ENCODE assay signal across 1 cellular context in genomic region chr6:34055223-34055933, GRCh38.
A peak's percentile ranks its signal among the peaks of the same experiment; 100 is the strongest.
TF ChIP-seq lines count a peak whose summit lies in the region.

No MANE protein-coding gene starts in this region.

TF ChIP-seq in H1, 55 proteins besides CTCF, POLR2A, EP300 and RAD21:
- TF ChIP-seq ZNF274 (IDR thresholded peaks at IDR 0.05; ENCODE audit: borderline replicate concordance, extremely low read depth, low read length), result no peak
- no peak for TF ChIP-seq JUN (IDR thresholded peaks at IDR 0.05; ENCODE audit: low read depth, low read length)
- TF ChIP-seq TBP (IDR thresholded peaks at IDR 0.05; ENCODE audit: low read depth, low read length), result no peak
- peak; percentile 58; the same call in 1 of the 2 replicates for TF ChIP-seq KDM1A (IDR thresholded peaks at IDR 0.05; ENCODE audit: borderline replicate concordance, low read length)
- no peak for TF ChIP-seq TAF7 (optimal IDR thresholded peaks at IDR 0.05; ENCODE audit: borderline replicate concordance, low read depth, low read length)
- TF ChIP-seq RNF2 (IDR thresholded peaks at IDR 0.05; ENCODE audit: borderline replicate concordance, low read depth, low read length, missing control alignments, poor library complexity, severe bottlenecking), result no peak
- peak in 1 of 2 experiments; percentile 46; a peak in 1 of 4 replicates for TF ChIP-seq SIN3A (conservative IDR thresholded peaks at IDR 0.05 in 1 of 2, IDR thresholded peaks at IDR 0.05 in 1 of 2; ENCODE audit: low read depth in 1 of 2, low read length in 2 of 2)
- TF ChIP-seq, protein P1, sequence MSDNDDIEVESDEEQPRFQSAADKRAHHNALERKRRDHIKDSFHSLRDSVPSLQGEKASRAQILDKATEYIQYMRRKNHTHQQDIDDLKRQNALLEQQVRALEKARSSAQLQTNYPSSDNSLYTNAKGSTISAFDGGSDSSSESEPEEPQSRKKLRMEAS (IDR thresholded peaks at IDR 0.05), result peak; percentile 22; the same call in 1 of the 2 replicates
- TF ChIP-seq, protein P2, sequence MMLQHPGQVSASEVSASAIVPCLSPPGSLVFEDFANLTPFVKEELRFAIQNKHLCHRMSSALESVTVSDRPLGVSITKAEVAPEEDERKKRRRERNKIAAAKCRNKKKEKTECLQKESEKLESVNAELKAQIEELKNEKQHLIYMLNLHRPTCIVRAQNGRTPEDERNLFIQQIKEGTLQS (IDR thresholded peaks at IDR 0.05; ENCODE audit: insufficient read depth, low read depth, low read length), result no peak
- no peak for TF ChIP-seq SRF (IDR thresholded peaks at IDR 0.05; ENCODE audit: low read depth, low read length)
- no peak for TF ChIP-seq CHD1 (IDR thresholded peaks at IDR 0.05; ENCODE audit: low read depth, low read length)
- TF ChIP-seq BACH1 (IDR thresholded peaks at IDR 0.05; ENCODE audit: low read length), result peak; percentile 62
- no peak for TF ChIP-seq CEBPB (IDR thresholded peaks at IDR 0.05; ENCODE audit: low read depth, low read length)
- TF ChIP-seq KDM4A (IDR thresholded peaks at IDR 0.05; ENCODE audit: low read depth, low read length, severe bottlenecking), result no peak
- no peak for TF ChIP-seq CHD2 (IDR thresholded peaks at IDR 0.05; ENCODE audit: low read length)
- no peak for TF ChIP-seq ASH2L (IDR thresholded peaks at IDR 0.05; ENCODE audit: low read length)
- no peak for TF ChIP-seq NANOG (IDR thresholded peaks at IDR 0.05; ENCODE audit: insufficient read depth, low read depth, low read length, poor library complexity, severe bottlenecking)
- no peak for TF ChIP-seq MAFK (IDR thresholded peaks at IDR 0.05; ENCODE audit: low read depth, low read length)
- no peak for TF ChIP-seq SP1 (IDR thresholded peaks at IDR 0.05; ENCODE audit: low read depth, low read length)
- TF ChIP-seq TCF12 (IDR thresholded peaks at IDR 0.05; ENCODE audit: low read depth, low read length), result no peak
- no peak for TF ChIP-seq CTBP2 (IDR thresholded peaks at IDR 0.05; ENCODE audit: borderline replicate concordance, insufficient read depth, insufficient read length, low read length)
- no peak for TF ChIP-seq NRF1 (IDR thresholded peaks at IDR 0.05; ENCODE audit: low read depth, low read length)
- TF ChIP-seq, protein P3, sequence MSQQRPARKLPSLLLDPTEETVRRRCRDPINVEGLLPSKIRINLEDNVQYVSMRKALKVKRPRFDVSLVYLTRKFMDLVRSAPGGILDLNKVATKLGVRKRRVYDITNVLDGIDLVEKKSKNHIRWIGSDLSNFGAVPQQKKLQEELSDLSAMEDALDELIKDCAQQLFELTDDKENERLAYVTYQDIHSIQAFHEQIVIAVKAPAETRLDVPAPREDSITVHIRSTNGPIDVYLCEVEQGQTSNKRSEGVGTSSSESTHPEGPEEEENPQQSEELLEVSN (IDR thresholded peaks at IDR 0.05), result no peak
- no peak for TF ChIP-seq HDAC6 (IDR thresholded peaks at IDR 0.05; ENCODE audit: low read depth, low read length)
- no peak for TF ChIP-seq BCL11A (IDR thresholded peaks at IDR 0.05; ENCODE audit: low read depth in 2 of 2, low read length in 2 of 2)
- TF ChIP-seq SIX5 (IDR thresholded peaks at IDR 0.05; ENCODE audit: low read depth, low read length), result no peak
- TF ChIP-seq TEAD4 (IDR thresholded peaks at IDR 0.05; ENCODE audit: low read depth, low read length), result no peak
- no peak for TF ChIP-seq TAF1 (IDR thresholded peaks at IDR 0.05; ENCODE audit: low read depth, low read length)
- TF ChIP-seq YY1 (IDR thresholded peaks at IDR 0.05; ENCODE audit: low read depth, low read length), result no peak
- TF ChIP-seq POLR2AphosphoS5 (IDR thresholded peaks at IDR 0.05; ENCODE audit: low read depth, low read length), result no peak
- no peak for TF ChIP-seq GABPA (IDR thresholded peaks at IDR 0.05; ENCODE audit: borderline replicate concordance, insufficient read depth, low read length)
- TF ChIP-seq JUND (IDR thresholded peaks at IDR 0.05; ENCODE audit: low read length), result no peak
- no peak for TF ChIP-seq SIRT6 (IDR thresholded peaks at IDR 0.05; ENCODE audit: low read length)
- peak in 1 of 2 experiments; percentile 69; a peak in 1 of 4 replicates for TF ChIP-seq HDAC2 (IDR thresholded peaks at IDR 0.05; ENCODE audit: borderline replicate concordance in 1 of 2, low read depth in 2 of 2, low read length in 2 of 2)
- no peak for TF ChIP-seq RXRA (IDR thresholded peaks at IDR 0.05; ENCODE audit: insufficient read depth, low read depth, low read length)
